In the genomic region with DNA sequence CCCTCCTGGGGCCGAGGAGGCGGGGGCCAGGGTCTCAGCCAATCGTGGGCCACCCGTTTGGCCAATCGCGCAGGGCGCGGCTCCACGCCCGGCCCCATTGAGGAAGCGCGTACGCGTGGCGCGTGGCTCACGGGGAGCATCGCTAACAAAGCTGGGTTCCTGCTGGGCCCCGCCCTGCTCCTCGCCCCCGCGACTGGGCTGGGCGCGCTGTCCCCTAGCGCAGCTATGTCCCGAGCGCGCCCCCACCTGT, we compare ENCODE assay signal across 1 cellular context.
TF ChIP-seq lines count a peak whose summit lies in the region.

No MANE protein-coding gene starts in this region.

TF ChIP-seq in neural cell, 6 proteins besides CTCF, POLR2A, EP300 and RAD21 (continued from another document):
- TF ChIP-seq, protein P1, sequence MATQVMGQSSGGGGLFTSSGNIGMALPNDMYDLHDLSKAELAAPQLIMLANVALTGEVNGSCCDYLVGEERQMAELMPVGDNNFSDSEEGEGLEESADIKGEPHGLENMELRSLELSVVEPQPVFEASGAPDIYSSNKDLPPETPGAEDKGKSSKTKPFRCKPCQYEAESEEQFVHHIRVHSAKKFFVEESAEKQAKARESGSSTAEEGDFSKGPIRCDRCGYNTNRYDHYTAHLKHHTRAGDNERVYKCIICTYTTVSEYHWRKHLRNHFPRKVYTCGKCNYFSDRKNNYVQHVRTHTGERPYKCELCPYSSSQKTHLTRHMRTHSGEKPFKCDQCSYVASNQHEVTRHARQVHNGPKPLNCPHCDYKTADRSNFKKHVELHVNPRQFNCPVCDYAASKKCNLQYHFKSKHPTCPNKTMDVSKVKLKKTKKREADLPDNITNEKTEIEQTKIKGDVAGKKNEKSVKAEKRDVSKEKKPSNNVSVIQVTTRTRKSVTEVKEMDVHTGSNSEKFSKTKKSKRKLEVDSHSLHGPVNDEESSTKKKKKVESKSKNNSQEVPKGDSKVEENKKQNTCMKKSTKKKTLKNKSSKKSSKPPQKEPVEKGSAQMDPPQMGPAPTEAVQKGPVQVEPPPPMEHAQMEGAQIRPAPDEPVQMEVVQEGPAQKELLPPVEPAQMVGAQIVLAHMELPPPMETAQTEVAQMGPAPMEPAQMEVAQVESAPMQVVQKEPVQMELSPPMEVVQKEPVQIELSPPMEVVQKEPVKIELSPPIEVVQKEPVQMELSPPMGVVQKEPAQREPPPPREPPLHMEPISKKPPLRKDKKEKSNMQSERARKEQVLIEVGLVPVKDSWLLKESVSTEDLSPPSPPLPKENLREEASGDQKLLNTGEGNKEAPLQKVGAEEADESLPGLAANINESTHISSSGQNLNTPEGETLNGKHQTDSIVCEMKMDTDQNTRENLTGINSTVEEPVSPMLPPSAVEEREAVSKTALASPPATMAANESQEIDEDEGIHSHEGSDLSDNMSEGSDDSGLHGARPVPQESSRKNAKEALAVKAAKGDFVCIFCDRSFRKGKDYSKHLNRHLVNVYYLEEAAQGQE (IDR thresholded peaks at IDR 0.05; ENCODE audit: borderline replicate concordance): no peak
- TF ChIP-seq TAF1 (IDR thresholded peaks at IDR 0.05; ENCODE audit: low read depth) (no peak), POLR2AphosphoS5 (IDR thresholded peaks at IDR 0.05) (no peak), SMC3 (conservative IDR thresholded peaks at IDR 0.05; ENCODE audit: poor library complexity) (no peak), EZH2 (IDR thresholded peaks at IDR 0.05; ENCODE audit: borderline replicate concordance, insufficient read depth, low read length, poor library complexity, severe bottlenecking) (no peak)
